14 cellular contexts compared by ENCODE assay signal in the genomic region with DNA sequence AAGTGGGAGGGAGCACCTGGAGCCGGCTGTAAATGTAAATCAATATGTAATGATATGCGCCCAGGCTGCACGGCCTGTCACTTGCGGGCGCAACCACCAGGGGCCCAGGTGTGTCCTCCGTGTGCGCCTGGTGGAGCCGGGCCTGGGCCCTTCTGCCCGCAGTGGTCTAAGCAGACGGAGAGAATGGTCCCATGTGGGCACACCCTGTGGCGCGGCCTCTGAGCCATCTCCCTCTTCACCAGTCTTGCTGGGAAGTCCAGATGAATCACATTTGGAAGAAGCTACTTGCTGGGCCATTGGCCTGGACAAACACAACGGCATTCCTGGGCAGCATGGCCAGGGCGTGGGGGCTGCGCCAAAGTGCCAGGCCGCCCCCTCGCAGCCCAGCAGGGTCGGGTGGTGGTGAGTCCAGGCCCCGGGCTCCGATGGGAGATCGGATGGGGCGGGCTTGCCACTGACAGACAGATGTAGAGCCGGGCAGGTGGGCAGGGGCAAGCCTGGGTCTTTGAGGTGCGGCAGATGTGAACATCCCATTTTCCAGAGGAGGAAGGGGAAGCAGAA.
DNase-seq lines count a peak whose midpoint lies in the region; ATAC-seq, FAIRE-seq and TF ChIP-seq lines count a peak whose summit lies in the region.
"Had no signal": no experiment of that assay in that cellular context is flagged by ENCODE, and none has a peak within 500 bp of the region (broad histone marks: within the 10 kb centered on the region; RNA-seq: fewer than 3 reads in every experiment).

No MANE protein-coding gene starts in this region.

- DNase-seq in NCI-H510A treated with DMSO at 0.1 percent for 48 hours (lab: John Stamatoyannopoulos, UW) (peak; percentile 37), NCI-H510A (lab: John Stamatoyannopoulos, UW) (no peak), ecto neural progenitor cell (ENCODE audit: low spot score) (peak; percentile 43), ovary (peak in 3 of 5 donors; percentile 1 to 26 (median 9)), GM19239 (ENCODE audit: insufficient read length, low spot score) (no peak)
- DNase-seq: activated naive CD8-positive, alpha-beta T cell treated with anti-CD3 and anti-CD28 coated beads, Interleukin-2, amount 50 U/mL, for 24 hours; esophagus squamous epithelium; hippocampal formation; SIG-M5 had no signal

- H3K36me3 ChIP-seq in ovary: no peaks in the 10 kb centered on the region
- H3K36me3 ChIP-seq: esophagus squamous epithelium, vagina had no signal

- TF ChIP-seq POLR2A in ovary (IDR thresholded peaks at IDR 0.05): no peak

- no peaks in the 10 kb centered on the region for H3K9me3 ChIP-seq in ovary
- H3K9me3 ChIP-seq: esophagus squamous epithelium, vagina had no signal

- TF ChIP-seq EP300 in ovary (IDR thresholded peaks at IDR 0.05): no peak

- no peak for ATAC-seq in HG03095 (IDR thresholded peaks at IDR 0.05; ENCODE audit: unreplicated experiment)
- ATAC-seq in GM18858 (IDR thresholded peaks at IDR 0.05; ENCODE audit: unreplicated experiment): no peak
- ATAC-seq: activated naive CD8-positive, alpha-beta T cell treated with anti-CD3 and anti-CD28 coated beads, Interleukin-2, amount 50 U/mL, for 24 hours had no signal

- no peaks in the 10 kb centered on the region for H3K27me3 ChIP-seq in ovary
- H3K27me3 ChIP-seq: vagina had no signal

- intact Hi-C loops in ovary (cut with DNase I): no loop called here

- peaks cover 11% of the 10 kb centered on the region for H3K4me1 ChIP-seq in ovary (ENCODE audit: insufficient read depth)

- WGBS in ovary, 3 donors: 89 to 92% (median 91%) methylated on average over 24 of the region's 24 CpGs

- H3K27ac ChIP-seq in ovary: no peak overlapping the region
- H3K27ac ChIP-seq: esophagus squamous epithelium, vagina had no signal

- FAIRE-seq in GM19239 (lab: Jason Lieb, UNC): no peak
- FAIRE-seq: colon had no signal

- TF ChIP-seq CTCF in GM12875 (IDR thresholded peaks at IDR 0.05; ENCODE audit: borderline replicate concordance, insufficient read depth, low read depth, low read length) (peak; percentile 45), ovary (IDR thresholded peaks at IDR 0.05) (no peak)

- no peak overlapping the region for H3K4me3 ChIP-seq in GM12875 (ENCODE audit: low read depth, low read length)
- H3K4me3 ChIP-seq in ovary: no peak overlapping the region
- H3K4me3 ChIP-seq: esophagus squamous epithelium, vagina had no signal

Comparison
In these comparisons a context has a peak if more than half of its experiments do, and no peak if none do; other contexts are left out.
1. DNase-seq: peak in NCI-H510A treated with DMSO at 0.1 percent for 48 hours (single experiment), ecto neural progenitor cell (single experiment) and ovary (3 of 5); none in NCI-H510A (single experiment) and GM19239 (single experiment).